1 cellular context compared by ENCODE assay signal in the genomic region with DNA sequence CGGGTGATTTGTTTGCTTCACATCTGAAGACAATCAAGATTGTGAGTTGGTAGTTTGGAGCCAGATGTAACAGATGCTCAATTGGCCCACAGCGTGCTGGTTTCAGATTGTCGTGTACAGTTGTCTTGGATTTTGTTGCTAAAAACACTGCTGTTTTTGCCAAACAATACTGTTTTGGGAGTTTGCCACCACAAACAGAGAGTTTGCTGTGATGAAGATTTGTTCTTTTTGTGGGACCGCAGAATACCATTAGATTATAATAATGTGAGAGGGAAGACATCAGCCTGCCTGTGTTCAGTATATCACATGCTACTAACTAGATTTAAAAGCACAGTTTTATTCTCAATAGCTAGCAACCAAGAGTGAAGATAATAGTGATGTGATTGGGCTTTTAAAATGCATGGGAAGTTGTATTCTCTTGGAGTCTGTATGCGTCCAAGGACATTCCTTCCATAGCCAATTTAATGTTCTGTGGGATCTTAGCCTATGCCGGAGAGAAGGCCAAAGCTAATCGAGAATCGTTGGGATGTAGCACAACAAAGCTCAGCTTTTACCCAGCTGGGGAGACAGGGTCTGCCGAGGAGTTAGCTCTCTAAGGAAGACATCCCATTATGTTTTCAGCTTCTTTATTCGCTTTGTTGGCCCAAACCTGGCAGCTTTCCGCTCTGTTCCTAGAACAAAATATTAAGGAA.
TF ChIP-seq lines count a peak whose summit lies in the region.

No MANE protein-coding gene starts in this region.

TF ChIP-seq in HEK293, 187 proteins besides CTCF, POLR2A, EP300 and RAD21 (continued from another document):
- TF ChIP-seq, protein P1, sequence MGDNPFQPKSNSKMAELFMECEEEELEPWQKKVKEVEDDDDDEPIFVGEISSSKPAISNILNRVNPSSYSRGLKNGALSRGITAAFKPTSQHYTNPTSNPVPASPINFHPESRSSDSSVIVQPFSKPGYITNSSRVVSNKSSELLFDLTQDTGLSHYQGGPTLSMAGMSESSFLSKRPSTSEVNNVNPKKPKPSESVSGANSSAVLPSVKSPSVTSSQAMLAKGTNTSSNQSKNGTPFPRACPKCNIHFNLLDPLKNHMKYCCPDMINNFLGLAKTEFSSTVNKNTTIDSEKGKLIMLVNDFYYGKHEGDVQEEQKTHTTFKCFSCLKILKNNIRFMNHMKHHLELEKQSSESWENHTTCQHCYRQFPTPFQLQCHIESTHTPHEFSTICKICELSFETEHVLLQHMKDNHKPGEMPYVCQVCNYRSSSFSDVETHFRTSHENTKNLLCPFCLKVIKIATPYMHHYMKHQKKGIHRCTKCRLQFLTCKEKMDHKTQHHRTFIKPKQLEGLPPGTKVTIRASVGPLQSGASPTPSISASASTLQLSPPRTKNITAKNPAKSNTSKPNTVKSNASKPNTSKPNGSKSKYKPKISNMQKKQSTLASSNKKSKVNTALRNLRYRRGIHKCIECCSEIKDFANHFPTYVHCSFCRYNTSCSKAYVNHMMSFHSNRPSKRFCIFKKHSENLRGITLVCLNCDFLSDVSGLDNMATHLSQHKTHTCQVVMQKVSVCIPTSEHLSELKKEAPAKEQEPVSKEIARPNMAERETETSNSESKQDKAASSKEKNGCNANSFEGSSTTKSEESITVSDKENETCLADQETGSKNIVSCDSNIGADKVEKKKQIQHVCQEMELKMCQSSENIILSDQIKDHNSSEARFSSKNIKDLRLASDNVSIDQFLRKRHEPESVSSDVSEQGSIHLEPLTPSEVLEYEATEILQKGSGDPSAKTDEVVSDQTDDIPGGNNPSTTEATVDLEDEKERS (tag by site-specific recombination; IDR thresholded peaks at IDR 0.05): no peak
- TF ChIP-seq ZNF155 (tag by site-specific recombination; IDR thresholded peaks at IDR 0.05) (no peak), ZNF23 (tag by site-specific recombination; IDR thresholded peaks at IDR 0.05; ENCODE audit: borderline replicate concordance) (no peak), ZNF133 (tag by site-specific recombination; IDR thresholded peaks at IDR 0.05) (no peak)
